8 cellular contexts compared by ENCODE assay signal in the genomic region with DNA sequence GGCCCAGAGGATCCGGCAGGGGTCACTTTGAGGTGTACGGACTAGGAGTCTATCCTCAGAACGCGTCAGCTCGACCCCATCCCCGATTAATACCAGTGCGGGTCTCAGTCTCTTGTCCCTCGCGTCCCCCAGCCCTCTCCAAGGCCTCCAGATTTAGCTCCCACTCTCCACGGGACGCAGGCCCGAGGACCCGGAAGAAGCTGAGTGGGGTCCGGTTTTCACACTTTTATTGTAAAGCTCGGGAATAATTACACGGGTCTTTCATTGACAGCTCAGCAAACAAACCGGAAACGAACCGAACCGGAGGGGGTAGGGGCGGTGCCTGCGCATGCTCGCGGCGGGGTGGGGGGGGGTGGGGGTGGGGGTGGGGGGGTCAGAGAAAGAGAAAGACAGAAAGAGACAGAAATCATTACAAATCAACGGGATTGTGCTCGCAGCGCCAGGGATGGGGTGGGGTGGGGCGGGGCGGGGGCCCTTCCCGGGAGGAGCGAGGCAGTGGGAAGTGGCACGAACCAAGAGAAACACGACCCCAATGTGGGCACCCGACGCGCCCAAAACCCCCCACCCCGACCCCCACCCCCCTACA. TPM values are rescaled to one million over a fixed set of nuclear protein-coding genes. Genes with fewer than 3 reads are reported as not detected.
DNase-seq lines count a peak whose midpoint lies in the region; ATAC-seq and TF ChIP-seq lines count a peak whose summit lies in the region.

No MANE protein-coding gene starts in this region.

- H3K4me3 Mint-ChIP-seq in activated CD8-positive, alpha-beta T cell treated with anti-CD3 and anti-CD28 coated beads, Interleukin-2, amount 10 ng/mL, durations not matched to agents 7 days and 5 days = peak overlapping the region; percentile 84

- TF ChIP-seq POLR2A in thyroid gland (IDR thresholded peaks at IDR 0.05) = no peak

- H3K27ac Mint-ChIP-seq in activated CD8-positive, alpha-beta T cell treated with anti-CD3 and anti-CD28 coated beads, Interleukin-2, amount 10 ng/mL, durations not matched to agents 7 days and 5 days = peak overlapping the region; percentile 90

- peak overlapping the region; percentile 81 for H3K4me3 ChIP-seq in BLaER1
- H3K4me3 ChIP-seq in thyroid gland (replicated peaks in 1 of 3) = peak overlapping the region; percentile 66 to 97 (median 89)

- POLR2A ChIA-PET in activated CD8-positive, alpha-beta T cell treated with anti-CD3 and anti-CD28 coated beads, Interleukin-2, amount 10 ng/mL, durations not matched to agents 7 days and 5 days (lab: Charles Lee) = interaction anchor here (0.6 to 2.1 kb wide), 5 partner anchors 18 to 199 kb away, joined by 3 to 6 read pairs (median 4); partner anchors contain the start of genes DELE1, FCHSD1 and RNF14

- 0% methylated on average over 21 to 30 of the region's 38 CpGs for WGBS in thyroid gland, 2 donors

- peaks cover 2% of the 10 kb centered on the region for H3K27me3 Mint-ChIP-seq in activated CD8-positive, alpha-beta T cell treated with anti-CD3 and anti-CD28 coated beads, Interleukin-2, amount 10 ng/mL, durations not matched to agents 7 days and 5 days (ENCODE audit: low read depth)

- TF ChIP-seq CTCF in thyroid gland (IDR thresholded peaks at IDR 0.05) = no peak

- no peaks in the 10 kb centered on the region for H3K36me3 ChIP-seq in BLaER1
- no peaks in the 10 kb centered on the region for H3K36me3 ChIP-seq in thyroid gland

- H3K27ac ChIP-seq in BLaER1 (peak overlapping the region; percentile 92), epithelial cell of prostate (peak overlapping the region; percentile 100), thyroid gland (peak overlapping the region; percentile 95 to 99 (median 99))

- H3K4me1 Mint-ChIP-seq in activated CD8-positive, alpha-beta T cell treated with anti-CD3 and anti-CD28 coated beads, Interleukin-2, amount 10 ng/mL, durations not matched to agents 7 days and 5 days (ENCODE audit: low read depth) = peaks cover 20% of the 10 kb centered on the region

- H3K27me3 ChIP-seq in BLaER1 = no peaks in the 10 kb centered on the region
- no peaks in the 10 kb centered on the region for H3K27me3 ChIP-seq in thyroid gland

- H3K36me3 Mint-ChIP-seq in activated CD8-positive, alpha-beta T cell treated with anti-CD3 and anti-CD28 coated beads, Interleukin-2, amount 10 ng/mL, durations not matched to agents 7 days and 5 days (ENCODE audit: low read depth) = no peaks in the 10 kb centered on the region

- H3K9ac ChIP-seq in BLaER1 = peak overlapping the region; percentile 87

- H3K9me3 ChIP-seq in BLaER1 = no peaks in the 10 kb centered on the region
- H3K9me3 ChIP-seq in thyroid gland = no peaks in the 10 kb centered on the region

- peak; percentile 11 for ATAC-seq in GM19351 (IDR thresholded peaks at IDR 0.05; ENCODE audit: unreplicated experiment)
- no peak for ATAC-seq in activated CD8-positive, alpha-beta T cell treated with anti-CD3 and anti-CD28 coated beads, Interleukin-2, amount 10 ng/mL, durations not matched to agents 7 days and 5 days
- no peak for ATAC-seq in GM21526 (IDR thresholded peaks at IDR 0.05; ENCODE audit: low FRiP score, unreplicated experiment)

- H3K4me2 ChIP-seq in BLaER1 = peak overlapping the region; percentile 99

- peak; percentile 35 for DNase-seq in LoVo (ENCODE audit: low spot score)
- DNase-seq in activated CD8-positive, alpha-beta T cell treated with anti-CD3 and anti-CD28 coated beads, Interleukin-2, amount 10 ng/mL, durations not matched to agents 7 days and 5 days = peak; percentile 42
- no peak for DNase-seq in epithelial cell of prostate (ENCODE audit: low read depth, low spot score)
- DNase-seq in myocyte (ENCODE audit: low read depth) = peak; percentile 37
- peak; percentile 61 to 62 for DNase-seq in thyroid gland

- no peaks in the 10 kb centered on the region for H4K20me1 ChIP-seq in BLaER1

- intact Hi-C loops in thyroid gland (cut with DNase I) = no loop called here

- no peaks in the 10 kb centered on the region for H3K9me3 Mint-ChIP-seq in activated CD8-positive, alpha-beta T cell treated with anti-CD3 and anti-CD28 coated beads, Interleukin-2, amount 10 ng/mL, durations not matched to agents 7 days and 5 days (ENCODE audit: insufficient read depth)

- H3K4me1 ChIP-seq in BLaER1 (peaks cover 75% of the 10 kb centered on the region), thyroid gland (peaks cover 16 to 32% of the 10 kb centered on the region in 2 donors)

- CTCF ChIA-PET in activated CD8-positive, alpha-beta T cell treated with anti-CD3 and anti-CD28 coated beads, Interleukin-2, amount 10 ng/mL, durations not matched to agents 7 days and 5 days (lab: Charles Lee) = interaction anchor here (0.8 to 1.7 kb wide), 6 partner anchors 9 to 158 kb away, joined by 3 to 7 read pairs (median 4); partner anchors contain the start of gene RNF14

RNA-seq across cellular contexts. Expression of gene PCDH1, which starts 27.9 kb away (rescaled TPM):
- not detected for total RNA-seq in activated CD8-positive, alpha-beta T cell treated with anti-CD3 and anti-CD28 coated beads, Interleukin-2, amount 10 ng/mL, durations not matched to agents 7 days and 5 days
- 0.11 and 0.42 TPM in 2 replicates for total RNA-seq in myocyte
- polyA plus RNA-seq in myocyte (2012) = 0.54 TPM
- total RNA-seq in thyroid gland = 10 to 100 TPM; 23.4 to 76.2 (median 37.5) TPM

Comparison
In these comparisons a context has a peak if more than half of its experiments do, and no peak if none do; other contexts are left out.
1. RNA of gene PCDH1, which starts 27.9 kb away (total RNA-seq): 23.4 to 76.2 TPM in thyroid gland; 0.11 to 0.42 TPM in myocyte and not detected in activated CD8-positive, alpha-beta T cell treated with anti-CD3 and anti-CD28 coated beads, Interleukin-2, amount 10 ng/mL, durations not matched to agents 7 days and 5 days; every median in the first group is over 10 times any median in the second.
2. Peak in every context shown above with its lines, with median percentiles within 50 percentile points of each other: H3K27ac ChIP-seq.